27 cellular contexts compared by ENCODE assay signal in the genomic region with DNA sequence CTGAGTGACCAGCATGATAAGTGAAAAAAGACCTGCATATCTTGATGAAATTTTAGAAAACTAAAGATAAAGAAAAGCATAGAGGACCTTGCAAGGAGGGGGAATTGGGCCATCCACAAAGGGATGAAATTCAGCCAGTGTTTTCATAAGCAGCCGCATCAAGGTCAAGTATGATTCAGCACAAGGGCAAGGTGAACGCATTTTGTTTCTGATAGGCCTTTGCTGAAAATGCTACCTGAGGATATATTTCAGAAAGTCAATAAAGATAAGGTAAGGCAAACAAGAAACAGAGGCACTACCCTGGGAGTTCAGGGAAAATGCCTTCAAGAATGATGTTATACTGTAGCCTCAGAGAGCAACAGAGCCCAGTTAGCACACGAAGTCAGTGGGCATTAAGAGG. TPM values are rescaled to one million over a fixed set of nuclear protein-coding genes. Genes with fewer than 3 reads are reported as not detected.
"Had no signal": no experiment of that assay in that cellular context is flagged by ENCODE, and none has a peak within 500 bp of the region (broad histone marks: within the 10 kb centered on the region; RNA-seq: fewer than 3 reads in every experiment).

No MANE protein-coding gene starts in this region.

- DNase-seq: activated CD4-positive, alpha-beta T cell treated with anti-CD3 and anti-CD28 coated beads for 48 hours; activated CD4-positive, alpha-beta T cell treated with anti-CD3 and anti-CD28 coated beads, Interleukin-2, amount 50 U/mL, for 4 hours; activated CD4-positive, CD25-positive, alpha-beta regulatory T cell treated with anti-CD3 and anti-CD28 coated beads, Interleukin-2, amount 50 U/mL, for 72 hours; activated CD8-positive, alpha-beta memory T cell treated with anti-CD3 and anti-CD28 coated beads, Interleukin-2, amount 50 U/mL, for 48 hours; activated CD8-positive, alpha-beta T cell treated with anti-CD3 and anti-CD28 coated beads, Interleukin-2, amount 10 ng/mL, durations not matched to agents 7 days and 5 days; activated naive CD4-positive, alpha-beta T cell treated with anti-CD3 and anti-CD28 coated beads, Interleukin-2, amount 50 U/mL, for 16 hours; activated naive CD8-positive, alpha-beta T cell treated with anti-CD3 and anti-CD28 coated beads, Interleukin-2, amount 10 ng/mL, durations not matched to agents 7 days and 5 days; activated T-cell treated with anti-CD3 and anti-CD28 coated beads, Interleukin-2, amount 50 U/mL, for 1 hour; aorta; central memory CD4-positive, alpha-beta T cell; KG1; NCI-H1048; NCI-H1417; NCI-H1930; NCI-H510A treated with DMSO at 0.1 percent for 48 hours; NCI-H69; NK-92 treated with Interleukin-12 subunit alpha and Interleukin-12 subunit beta, amount 100 ng/mL, for 24 hours; OCI-M1; SHP77; SW 1271 had no signal

- H3K36me3 Mint-ChIP-seq: activated naive CD8-positive, alpha-beta T cell treated with anti-CD3 and anti-CD28 coated beads, Interleukin-2, amount 10 ng/mL, durations not matched to agents 7 days and 5 days had no signal

- H3K27ac Mint-ChIP-seq: activated CD8-positive, alpha-beta T cell treated with anti-CD3 and anti-CD28 coated beads, Interleukin-2, amount 10 ng/mL, durations not matched to agents 7 days and 5 days; activated naive CD8-positive, alpha-beta T cell treated with anti-CD3 and anti-CD28 coated beads, Interleukin-2, amount 10 ng/mL, durations not matched to agents 7 days and 5 days; WTC11 had no signal

- H3K9me3 ChIP-seq: SJSA1 had no signal

- H3K27ac ChIP-seq: SJSA1 had no signal

- H3K36me3 ChIP-seq: SJSA1 had no signal

- ATAC-seq: activated CD8-positive, alpha-beta T cell treated with anti-CD3 and anti-CD28 coated beads, Interleukin-2, amount 10 ng/mL, durations not matched to agents 7 days and 5 days; SK-N-SH treated with all-trans-retinoic acid at 6 μM for 48 hours; WTC11 had no signal

- FAIRE-seq: bronchial epithelial cell had no signal

- H3K4me3 Mint-ChIP-seq: activated CD8-positive, alpha-beta T cell treated with anti-CD3 and anti-CD28 coated beads, Interleukin-2, amount 10 ng/mL, durations not matched to agents 7 days and 5 days; activated naive CD8-positive, alpha-beta T cell treated with anti-CD3 and anti-CD28 coated beads, Interleukin-2, amount 10 ng/mL, durations not matched to agents 7 days and 5 days; WTC11 had no signal

- H3K4me1 Mint-ChIP-seq: activated naive CD8-positive, alpha-beta T cell treated with anti-CD3 and anti-CD28 coated beads, Interleukin-2, amount 10 ng/mL, durations not matched to agents 7 days and 5 days had no signal

- H3K4me1 ChIP-seq: SJSA1 had no signal

- H3K4me3 ChIP-seq: SJSA1 had no signal

RNA-seq across cellular contexts. Expression of a gene that starts 55.0 kb away (rescaled TPM):
- total RNA-seq: activated naive CD8-positive, alpha-beta T cell treated with anti-CD3 and anti-CD28 coated beads, Interleukin-2, amount 10 ng/mL, durations not matched to agents 7 days and 5 days; bronchial epithelial cell; LHCN-M2; M059J; SJSA1; T-helper 1 cell treated with Interleukin-12 subunit alpha and Interleukin-12 subunit beta and Interleukin-4 antibody, amounts not matched to agents 30 ng/mL and 1 ng/mL, for 36 hours had no signal
